ENCODE assay signal across 8 cellular contexts in the genomic region with DNA sequence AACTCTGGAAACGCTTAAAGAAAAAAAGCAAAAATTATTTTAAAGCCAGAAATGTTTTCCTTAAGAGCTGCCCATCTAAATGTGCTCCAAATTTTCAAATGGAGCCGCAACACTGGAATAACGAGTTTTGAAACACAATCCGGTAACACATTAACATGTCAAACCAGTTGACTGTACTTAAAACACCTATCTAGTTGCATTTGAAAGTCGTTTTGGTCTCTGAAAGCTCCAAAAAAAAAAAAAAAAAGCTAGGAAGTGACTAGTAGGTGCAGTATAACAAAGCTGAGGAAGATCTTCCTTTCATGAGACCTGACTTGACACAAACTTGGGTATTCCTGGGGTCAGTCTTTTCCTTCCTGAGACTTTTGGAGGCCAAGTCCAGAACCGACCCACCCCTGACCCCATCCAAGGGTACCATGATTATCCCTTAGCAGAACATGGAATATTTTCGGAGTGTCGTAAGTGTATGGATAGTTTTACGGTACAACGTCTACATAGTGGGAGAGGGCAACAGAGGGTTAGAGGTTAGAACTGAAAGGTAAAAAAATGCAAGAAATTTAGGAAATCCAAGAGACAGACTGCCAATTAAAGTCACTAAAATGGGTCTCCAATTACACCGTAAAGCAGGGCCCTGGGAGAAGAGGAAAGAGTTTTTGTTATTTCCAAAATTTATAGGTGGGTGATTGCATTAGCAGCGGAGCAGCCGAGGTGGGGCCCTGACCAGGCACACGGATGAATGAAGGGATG. TPM values are rescaled to one million over a fixed set of nuclear protein-coding genes. Genes with fewer than 3 reads are reported as not detected.
A peak's percentile ranks its signal among the peaks of the same experiment; 100 is the strongest.
DNase-seq lines count a peak whose midpoint lies in the region; ATAC-seq, FAIRE-seq and TF ChIP-seq lines count a peak whose summit lies in the region.

No MANE protein-coding gene starts in this region.

- peaks cover 15% of the 10 kb centered on the region for H3K79me2 ChIP-seq in HepG2 (ENCODE audit: insufficient read depth, low read length)

- in situ Hi-C loops in HepG2 (cut with HindIII; ENCODE audit: extremely low pct_ligation_motif_present, low pct_unique_long_range_greater_than_20kb): no loop called here

- intact Hi-C loops in HepG2 (cut with micrococcal nuclease; ENCODE audit: unreplicated experiment): loop anchor here (1.0 to 2.0 kb wide), 3 partner anchors 14 to 121 kb away; partner anchors contain the start of genes LYSMD3, MBLAC2 and POLR3G

- H3K36me3 ChIP-seq in HepG2 (replicated peaks in 1 of 2; ENCODE audit: control insufficient read depth in 1 of 2, insufficient read depth in 2 of 2, low read length in 2 of 2): peaks cover 1 to 16% of the 10 kb centered on the region in 2 experiments; a peak in 4 of 5 replicates

- H3K4me2 ChIP-seq in HepG2 (ENCODE audit: low read depth, low read length): peak overlapping the region; percentile 95

- TF ChIP-seq CTCF in WI38 (IDR thresholded peaks at IDR 0.05; ENCODE audit: low read depth, low read length) (no peak), HepG2 (CRISPR knock-in tag; IDR thresholded peaks at IDR 0.05) (no peak)

- TF ChIP-seq RAD21 in HepG2 (CRISPR knock-in tag; IDR thresholded peaks at IDR 0.05): no peak

- no peaks in the 10 kb centered on the region; a peak in 1 of 5 replicates for H3K27me3 ChIP-seq in HepG2 (ENCODE audit: control insufficient read depth in 1 of 2, insufficient read depth in 2 of 2, low read length in 2 of 2)

- H3K4me1 ChIP-seq in HepG2 (ENCODE audit: insufficient read depth, low read length): peaks cover 31% of the 10 kb centered on the region

- H3K9me3 ChIP-seq in HepG2 (ENCODE audit: low read length): no peaks in the 10 kb centered on the region

- WGBS in HepG2 (ENCODE audit: low lambda C conversion rate): 9% methylated on average over 14 of the region's 14 CpGs

- peak overlapping the region; percentile 64 for H2AFZ ChIP-seq in HepG2 (ENCODE audit: low read length)

- POLR2A ChIA-PET in HepG2 (lab: Yijun Ruan, JAX): interaction anchor here (1.4 to 1.7 kb wide), 3 partner anchors 21 to 122 kb away, joined by 4 to 9 read pairs (median 5); no protein-coding TSS in a partner anchor

- peak overlapping the region; percentile 98 for H3K27ac ChIP-seq in HepG2 (ENCODE audit: extremely low read length, insufficient read depth, low read length)

- peak; percentile 45 for DNase-seq in NCI-H146 (lab: John Stamatoyannopoulos, UW)
- no peak for DNase-seq in NCI-H146 treated with DMSO at 0.1 percent for 48 hours (lab: John Stamatoyannopoulos, UW; ENCODE audit: unreplicated experiment)
- peak; percentile 0 for DNase-seq in HepG2 (ENCODE audit: low spot score)
- DNase-seq in stimulated activated CD4-positive, alpha-beta T cell treated with anti-CD3 and anti-CD28 coated beads, Interleukin-2, amount 100 ng/mL, for 24 hours: no peak
- no peak for DNase-seq in GM19238 (ENCODE audit: insufficient read length, low spot score)
- DNase-seq in T-helper 9 cell: no peak

- peak; percentile 6 for ATAC-seq in HG03139 (IDR thresholded peaks at IDR 0.05; ENCODE audit: unreplicated experiment)
- peak; percentile 19 for ATAC-seq in HepG2

- CTCF ChIA-PET in HepG2 (lab: Yijun Ruan, JAX; ENCODE audit: low intra/inter-chr PET ratio, low total read pairs): no interaction called here

- no peak for FAIRE-seq in HepG2 (lab: Jason Lieb, UNC)

- no peaks in the 10 kb centered on the region for H4K20me1 ChIP-seq in HepG2 (ENCODE audit: insufficient read depth, low read length)

- TF ChIP-seq EP300 in HepG2 (IDR thresholded peaks at IDR 0.05; ENCODE audit: low read depth in 2 of 2, low read length in 2 of 2): no peak
- no peak for TF ChIP-seq EP300 in HepG2 (CRISPR knock-in tag; IDR thresholded peaks at IDR 0.05; ENCODE audit: borderline replicate concordance)

- H3K4me3 ChIP-seq in WI38 (ENCODE audit: low read depth, low read length) (peak overlapping the region; percentile 89), HepG2 (replicated peaks in 1 of 3; ENCODE audit: insufficient read depth in 1 of 3, low read depth in 2 of 3, low read length in 3 of 3) (peak overlapping the region; percentile 91 to 98 (median 93))

- H3K9ac ChIP-seq in HepG2 (ENCODE audit: insufficient read depth, low read depth, low read length): peak overlapping the region; percentile 99

- no peak for TF ChIP-seq POLR2A in HepG2 (IDR thresholded peaks at IDR 0.05; ENCODE audit: insufficient read depth in 1 of 2, low read depth in 2 of 2, low read length in 2 of 2)

- BruUV-seq in HepG2 (replicated peaks; lab: Mats Ljungman, UMichigan): TSS peak; percentile 83

TF ChIP-seq in HepG2, 621 proteins besides CTCF, POLR2A, EP300 and RAD21 (continues in another document):
- TF ChIP-seq XRCC5 (optimal IDR thresholded peaks at IDR 0.05; ENCODE audit: low read length) (no peak), ARNTL (CRISPR knock-in tag; IDR thresholded peaks at IDR 0.05) (no peak), ZNF605 (CRISPR knock-in tag; IDR thresholded peaks at IDR 0.05) (peak; percentile 10; the same call in 1 of the 2 replicates), ZBTB7B (CRISPR knock-in tag; IDR thresholded peaks at IDR 0.05) (no peak), ZNF703 (CRISPR knock-in tag; IDR thresholded peaks at IDR 0.05; ENCODE audit: borderline replicate concordance) (no peak), MXD4 (CRISPR knock-in tag; IDR thresholded peaks at IDR 0.05) (no peak), ZBED4 (CRISPR knock-in tag; IDR thresholded peaks at IDR 0.05; ENCODE audit: borderline replicate concordance) (peak; percentile 39; the same call in 1 of the 2 replicates), KDM1A (CRISPR knock-in tag; IDR thresholded peaks at IDR 0.05) (no peak), ZNF292 (CRISPR knock-in tag; IDR thresholded peaks at IDR 0.05; ENCODE audit: borderline replicate concordance, low read depth) (no peak), RBFOX2 (IDR thresholded peaks at IDR 0.05; ENCODE audit: low read depth, low read length) (no peak), BHLHE40 (IDR thresholded peaks at IDR 0.05; ENCODE audit: low read length) (no peak), ZNF773 (CRISPR knock-in tag; IDR thresholded peaks at IDR 0.05; ENCODE audit: borderline replicate concordance) (no peak), SMARCC2 (IDR thresholded peaks at IDR 0.05) (no peak), ZNF850 (CRISPR knock-in tag; conservative IDR thresholded peaks at IDR 0.05) (no peak), ZNF33A (CRISPR knock-in tag; IDR thresholded peaks at IDR 0.05; ENCODE audit: borderline replicate concordance) (no peak), SIN3A (IDR thresholded peaks at IDR 0.05; ENCODE audit: borderline replicate concordance, low read depth, low read length) (0 out of 2 replicates have a peak, but pooled peaks have one; percentile 75), ZNF530 (CRISPR knock-in tag; IDR thresholded peaks at IDR 0.05; ENCODE audit: low read depth) (no peak), ZNF335 (CRISPR knock-in tag; IDR thresholded peaks at IDR 0.05) (no peak)

RNA-seq across cellular contexts. Expression of gene CETN3, which starts 0.8 kb away (rescaled TPM):
- total RNA-seq in HepG2 (2016; rRNA removed; fragmentation: Illumina TruSeq; extraction: Trizol): 71.5 and 111 TPM in 2 replicates
- total RNA-seq in HepG2 (2016; cell fraction: cytosol; rRNA removed; fragmentation: Illumina TruSeq; extraction: Trizol; ENCODE audit: low read depth): 7.9 and 14.1 TPM in 2 replicates
- 77.3 and 114 TPM in 2 replicates for total RNA-seq in HepG2 (2016; cell fraction: insoluble cytoplasmic fraction; rRNA removed; fragmentation: Illumina TruSeq; extraction: Trizol)
- 13.0 and 20.4 TPM in 2 replicates for total RNA-seq in HepG2 (2016; cell fraction: membrane; rRNA removed; fragmentation: Illumina TruSeq; extraction: Trizol)
- 37.5 and 38.0 TPM in 2 replicates for total RNA-seq in HepG2 (2016; cell fraction: nucleus; rRNA removed; fragmentation: Illumina TruSeq; extraction: Trizol)
- 10.9 and 15.4 TPM in 2 replicates for polyA plus RNA-seq in HepG2 (2011; rRNA removed)
- polyA plus RNA-seq in HepG2 (2011; cell fraction: cytosol; rRNA removed): 2.4 and 3.4 TPM in 2 replicates
- polyA plus RNA-seq in HepG2 (2011; cell fraction: nucleus; rRNA removed): 1.9 and 3.6 TPM in 2 replicates
- 36.8 and 54.8 TPM in 2 replicates for polyA plus RNA-seq in HepG2 (2012)
- polyA plus RNA-seq in HepG2 (2016; cell fraction: cytosol; fragmentation: Illumina TruSeq; extraction: Trizol; ENCODE audit: low read depth): 6.1 and 6.6 TPM in 2 replicates
- 125 and 130 TPM in 2 replicates for polyA plus RNA-seq in HepG2 (2016; cell fraction: insoluble cytoplasmic fraction; fragmentation: Illumina TruSeq; extraction: Trizol; ENCODE audit: low read depth)
- polyA plus RNA-seq in HepG2 (2016; cell fraction: membrane; fragmentation: Illumina TruSeq; extraction: Trizol; ENCODE audit: low read depth): 8.5 and 8.8 TPM in 2 replicates
- polyA plus RNA-seq in HepG2 (2016; cell fraction: nucleus; fragmentation: Illumina TruSeq; extraction: Trizol; ENCODE audit: insufficient read depth, low read depth): 46.1 and 52.5 TPM in 2 replicates
- polyA minus RNA-seq in HepG2 (2011; rRNA and poly(A)+ RNA removed; ENCODE audit: low replicate concordance): 0.10 and 0.35 TPM in 2 replicates
- 6.9 and 8.3 TPM in 2 replicates for polyA minus RNA-seq in HepG2 (2011; cell fraction: cytosol; rRNA and poly(A)+ RNA removed)
- 17.4 and 21.8 TPM in 2 replicates for polyA minus RNA-seq in HepG2 (2011; cell fraction: nucleus; rRNA and poly(A)+ RNA removed)

Comparison
In these comparisons a context has a peak if more than half of its experiments do, and no peak if none do; other contexts are left out.
1. DNase-seq: peak in NCI-H146 (single experiment) and HepG2 (single experiment); none in NCI-H146 treated with DMSO at 0.1 percent for 48 hours (single experiment), stimulated activated CD4-positive, alpha-beta T cell treated with anti-CD3 and anti-CD28 coated beads, Interleukin-2, amount 100 ng/mL, for 24 hours (0 of 2), GM19238 (single experiment) and T-helper 9 cell (single experiment).